ENCODE assay signal across 8 cellular contexts in genomic region chr5:150153957-150154617, GRCh38. TPM values are rescaled to one million over a fixed set of nuclear protein-coding genes. Genes with fewer than 3 reads are reported as not detected.
DNase-seq lines count a peak whose midpoint lies in the region; ATAC-seq and TF ChIP-seq lines count a peak whose summit lies in the region.

No MANE protein-coding gene starts in this region.

- H3K4me1 ChIP-seq in lower lobe of right lung = peaks cover 25% of the 10 kb centered on the region
- H3K4me1 ChIP-seq in vagina = peaks cover 54% of the 10 kb centered on the region

- intact Hi-C loops in Right ventricle myocardium inferior (cut with DNase I) = no loop called here
- intact Hi-C loops in cardiac septum (cut with DNase I) = no loop called here
- intact Hi-C loops in lower lobe of right lung (cut with DNase I) = no loop called here
- intact Hi-C loops in vagina (cut with DNase I) = no loop called here

- TF ChIP-seq CTCF in lower lobe of right lung (IDR thresholded peaks at IDR 0.05) (no peak), vagina (IDR thresholded peaks at IDR 0.05) (no peak)

- H3K9me3 ChIP-seq in lower lobe of right lung = no peaks in the 10 kb centered on the region
- H3K9me3 ChIP-seq in vagina = no peaks in the 10 kb centered on the region

- H3K27ac ChIP-seq in lower lobe of right lung (peak overlapping the region; percentile 70), vagina (peak overlapping the region; percentile 83)

- no peak for DNase-seq in Right ventricle myocardium inferior (ENCODE audit: missing footprints)
- no peak for DNase-seq in cardiac septum (ENCODE audit: low spot score)
- peak; percentile 78 for DNase-seq in amniotic epithelial cell (ENCODE audit: low read depth)
- no peak for DNase-seq in lower lobe of right lung
- DNase-seq in vagina (ENCODE audit: extremely low spot score in 2 of 2) = no peak
- no peak for DNase-seq in GF-D8 (lab: John Stamatoyannopoulos, UW)

- H3K4me3 ChIP-seq in lower lobe of right lung (peak overlapping the region; percentile 54), vagina (peak overlapping the region; percentile 57 to 76)

- ATAC-seq in Right ventricle myocardium inferior = peak; percentile 18
- peak; percentile 4 to 9 for ATAC-seq in lower lobe of right lung
- ATAC-seq in HG03521 (IDR thresholded peaks at IDR 0.05; ENCODE audit: unreplicated experiment) = no peak
- no peak for ATAC-seq in GM18873 (IDR thresholded peaks at IDR 0.05; ENCODE audit: low FRiP score, unreplicated experiment)

- TF ChIP-seq POLR2A in vagina (IDR thresholded peaks at IDR 0.05) = no peak

- no peaks in the 10 kb centered on the region for H3K27me3 ChIP-seq in lower lobe of right lung (ENCODE audit: low read depth)
- no peaks in the 10 kb centered on the region for H3K27me3 ChIP-seq in vagina

- H3K36me3 ChIP-seq in lower lobe of right lung = no peaks in the 10 kb centered on the region
- H3K36me3 ChIP-seq in vagina = no peaks in the 10 kb centered on the region

RNA-seq across cellular contexts. Expression of gene PDGFRB, which starts 1.6 kb away (rescaled TPM):
- total RNA-seq in Right ventricle myocardium inferior = 57.2 TPM
- total RNA-seq in cardiac septum = 54.6 TPM
- 89.3 TPM for total RNA-seq in lower lobe of right lung
- 173 TPM for total RNA-seq in vagina

RNA-seq across cellular contexts. Expression of gene CDX1, which starts 12.5 kb away (rescaled TPM):
- total RNA-seq in Right ventricle myocardium inferior (not detected), cardiac septum (0.16 TPM), lower lobe of right lung (not detected), vagina (not detected)

RNA-seq across cellular contexts. Expression of gene SLC6A7, which starts 35.8 kb away (rescaled TPM):
- not detected for total RNA-seq in Right ventricle myocardium inferior
- total RNA-seq in cardiac septum = not detected
- total RNA-seq in lower lobe of right lung = not detected
- 0.25 TPM for total RNA-seq in vagina

Comparison
In these comparisons a context has a peak if more than half of its experiments do, and no peak if none do; other contexts are left out.
1. ATAC-seq: peak in Right ventricle myocardium inferior (single experiment) and lower lobe of right lung (2 of 2); none in HG03521 (single experiment) and GM18873 (single experiment).